In the genomic region with DNA sequence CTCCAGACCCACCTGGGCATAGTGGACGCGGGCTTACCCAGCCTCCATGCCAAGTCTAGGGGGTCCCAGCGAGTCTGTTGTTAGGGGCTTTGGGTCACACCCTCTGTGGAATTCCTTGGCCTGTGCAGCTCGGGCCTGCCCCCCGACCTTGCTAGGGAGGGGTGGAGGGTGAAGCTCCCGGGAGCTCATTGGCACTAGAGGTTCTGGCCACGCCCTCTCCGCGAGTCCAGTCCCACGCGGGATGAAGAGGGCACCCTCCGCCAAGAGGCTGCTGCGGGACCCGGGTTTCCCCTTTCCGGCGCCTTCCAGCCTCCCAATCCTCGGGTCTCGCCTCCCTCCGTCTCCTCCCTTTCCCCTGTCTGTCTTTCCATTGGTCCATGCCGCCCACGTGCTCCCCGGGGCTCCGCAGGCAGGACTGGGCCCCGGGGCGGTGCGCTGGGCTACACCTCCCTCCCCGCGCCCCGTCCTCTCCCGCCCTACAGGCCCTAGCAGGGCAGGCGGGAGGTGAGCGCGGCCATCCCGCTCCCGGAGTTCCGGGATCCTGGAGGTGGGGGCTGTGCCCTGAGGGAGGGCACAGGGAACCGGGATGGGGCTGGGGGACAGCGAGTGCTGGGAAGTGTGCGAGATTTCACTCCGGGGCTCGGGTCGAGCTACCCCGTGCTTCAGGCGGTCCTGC, we compare ENCODE assay signal across 8 cellular contexts. TPM values are rescaled to one million over a fixed set of nuclear protein-coding genes. Genes with fewer than 3 reads are reported as not detected.
DNase-seq lines count a peak whose midpoint lies in the region; ATAC-seq and TF ChIP-seq lines count a peak whose summit lies in the region.

No MANE protein-coding gene starts in this region.

- H3K4me3 Mint-ChIP-seq in activated CD4-positive, alpha-beta T cell treated with anti-CD3 and anti-CD28 coated beads for 36 hours = peak overlapping the region; percentile 76

- peak; percentile 55 for ATAC-seq in HG03439 (IDR thresholded peaks at IDR 0.05; ENCODE audit: unreplicated experiment)
- ATAC-seq in activated CD4-positive, alpha-beta T cell treated with anti-CD3 and anti-CD28 coated beads for 36 hours = peak; percentile 81

- H3K27ac Mint-ChIP-seq in activated CD4-positive, alpha-beta T cell treated with anti-CD3 and anti-CD28 coated beads for 36 hours = peak overlapping the region; percentile 45

- peak overlapping the region; percentile 72 for H3K4me3 ChIP-seq in choroid plexus epithelial cell (ENCODE audit: low read depth, low read length)

- peak; percentile 65 for TF ChIP-seq POLR2A in GM19099 (IDR thresholded peaks at IDR 0.05; ENCODE audit: extremely low read depth, insufficient read length, low read depth)

- H3K4me1 Mint-ChIP-seq in activated CD4-positive, alpha-beta T cell treated with anti-CD3 and anti-CD28 coated beads for 36 hours = peaks cover 39% of the 10 kb centered on the region

- H3K9me3 Mint-ChIP-seq in activated CD4-positive, alpha-beta T cell treated with anti-CD3 and anti-CD28 coated beads for 36 hours (ENCODE audit: low read depth) = no peaks in the 10 kb centered on the region

- POLR2A ChIA-PET in activated CD4-positive, alpha-beta T cell treated with anti-CD3 and anti-CD28 coated beads for 36 hours (lab: Charles Lee) = interaction anchor here (0.6 to 1.1 kb wide), 2 partner anchors 16 to 63 kb away, joined by 4 read pairs; no protein-coding TSS in a partner anchor

- CTCF ChIA-PET in activated CD4-positive, alpha-beta T cell treated with anti-CD3 and anti-CD28 coated beads for 36 hours (lab: Charles Lee) = interaction anchor here (0.5 to 6.1 kb wide), 20 partner anchors 9 to 1095 kb away, joined by 3 to 79 read pairs (median 6); partner anchors contain the start of genes CLK2, ENTREP3, FDPS and MTX1

- no peak for TF ChIP-seq CTCF in choroid plexus epithelial cell (conservative IDR thresholded peaks at IDR 0.05; ENCODE audit: low read depth, low read length)

- intact Hi-C loops in activated CD4-positive, alpha-beta T cell treated with anti-CD3 and anti-CD28 coated beads for 36 hours (cut with DNase I, micrococcal nuclease) = loop anchor here (1.0 to 10.0 kb wide), 11 partner anchors 62 to 653 kb away; partner anchors contain the start of genes MTX1 (in 2 of the 2), ARHGEF2 (in 1 of the 2), DAP3 (in 1 of the 2) and ENTREP3 (in 1 of the 2)

- peaks cover 12% of the 10 kb centered on the region for H3K36me3 Mint-ChIP-seq in activated CD4-positive, alpha-beta T cell treated with anti-CD3 and anti-CD28 coated beads for 36 hours (ENCODE audit: low read depth)

- no peaks in the 10 kb centered on the region for H3K27me3 Mint-ChIP-seq in activated CD4-positive, alpha-beta T cell treated with anti-CD3 and anti-CD28 coated beads for 36 hours

- peak; percentile 97 for DNase-seq in AG20443 (ENCODE audit: low spot score)
- peak; percentile 94 for DNase-seq in NCI-H510A treated with DMSO at 0.1 percent for 48 hours (lab: John Stamatoyannopoulos, UW)
- DNase-seq in activated CD4-positive, alpha-beta T cell treated with anti-CD3 and anti-CD28 coated beads for 36 hours = peak; percentile 95
- peak; percentile 97 for DNase-seq in choroid plexus epithelial cell (ENCODE audit: low read depth)
- peak; percentile 99 for DNase-seq in kidney tubule cell (ENCODE audit: low spot score)
- DNase-seq in stimulated activated CD4-positive, alpha-beta T cell treated with anti-CD3 and anti-CD28 coated beads, Interleukin-1b, Interleukin-23, amount 100 ng/mL, for 1 hour (ENCODE audit: low read depth in 2 of 2) = peak; percentile 64 to 76

RNA-seq across cellular contexts. Expression of gene RUSC1, which starts 3.5 kb away (rescaled TPM):
- 10 to 100 TPM; 21.3 to 22.2 TPM for total RNA-seq in activated CD4-positive, alpha-beta T cell treated with anti-CD3 and anti-CD28 coated beads for 36 hours

RNA-seq across cellular contexts. Expression of gene FDPS, which starts 15.5 kb away (rescaled TPM):
- total RNA-seq in activated CD4-positive, alpha-beta T cell treated with anti-CD3 and anti-CD28 coated beads for 36 hours = 100 to 1,000 TPM; 255 to 354 TPM

RNA-seq across cellular contexts. Expression of gene PKLR, which starts 22.9 kb away (rescaled TPM):
- not detected for total RNA-seq in activated CD4-positive, alpha-beta T cell treated with anti-CD3 and anti-CD28 coated beads for 36 hours

RNA-seq across cellular contexts. Expression of gene HCN3, which starts 46.9 kb away (rescaled TPM):
- total RNA-seq in activated CD4-positive, alpha-beta T cell treated with anti-CD3 and anti-CD28 coated beads for 36 hours = 1 to 10 TPM; 1.9 to 2.3 TPM

RNA-seq across cellular contexts. Expression of gene CLK2, which starts 50.9 kb away (rescaled TPM):
- 10 to 100 TPM; 81.4 to 86.6 TPM for total RNA-seq in activated CD4-positive, alpha-beta T cell treated with anti-CD3 and anti-CD28 coated beads for 36 hours

Comparison
In these comparisons a context has a peak if more than half of its experiments do, and no peak if none do; other contexts are left out.
1. Peak in every context shown above with its lines: DNase-seq, ATAC-seq and H3K4me3 ChIP-seq.